1 cellular context compared by ENCODE assay signal in the genomic region with DNA sequence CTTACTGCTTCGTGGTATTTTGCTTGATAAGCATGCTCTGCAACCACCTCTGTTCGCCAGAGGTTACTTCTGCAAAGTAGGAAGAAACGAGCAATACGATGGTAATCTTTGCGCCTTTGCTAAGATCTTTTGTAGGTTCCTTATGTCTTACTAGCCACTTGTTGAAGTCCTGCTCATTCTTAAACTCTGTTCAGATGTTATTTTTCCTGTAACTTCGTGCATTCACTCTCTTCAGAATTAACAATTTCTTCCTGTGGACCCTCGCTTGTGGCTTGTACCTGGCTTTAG.
A peak's percentile ranks its signal among the peaks of the same experiment; 100 is the strongest.
TF ChIP-seq lines count a peak whose summit lies in the region.

No MANE protein-coding gene starts in this region.

TF ChIP-seq in K562, 482 proteins besides CTCF, POLR2A, EP300 and RAD21 (continued from another document and continues in another):
- TF ChIP-seq ZFX (CRISPR knock-in tag; IDR thresholded peaks at IDR 0.05) (no peak), POLR3A (IDR thresholded peaks at IDR 0.05; ENCODE audit: borderline replicate concordance, extremely low read depth, insufficient read depth, insufficient read length) (no peak), GATAD2B (IDR thresholded peaks at IDR 0.05; ENCODE audit: borderline replicate concordance) (no peak), RFX5 (IDR thresholded peaks at IDR 0.05; ENCODE audit: low read depth, low read length) (no peak), ZNF280A (IDR thresholded peaks at IDR 0.05; ENCODE audit: low read depth, partially characterized antibody) (no peak), MXI1 (IDR thresholded peaks at IDR 0.05; ENCODE audit: low read depth, low read length) (no peak), SMARCC2 (IDR thresholded peaks at IDR 0.05; ENCODE audit: low read depth) (no peak), OTX1 (CRISPR knock-in tag; IDR thresholded peaks at IDR 0.05) (no peak), RBFOX2 (IDR thresholded peaks at IDR 0.05; ENCODE audit: low read depth, low read length) (no peak), ZNF764 (CRISPR knock-in tag; IDR thresholded peaks at IDR 0.05; ENCODE audit: low read depth) (no peak), TCF7L2 (IDR thresholded peaks at IDR 0.05; ENCODE audit: low read depth, low read length) (no peak), ZKSCAN1 (IDR thresholded peaks at IDR 0.05; ENCODE audit: low read depth, low read length) (no peak), TFAM (CRISPR knock-in tag; conservative IDR thresholded peaks at IDR 0.05) (no peak), TEAD4 (IDR thresholded peaks at IDR 0.05; ENCODE audit: low read length) (peak; percentile 34; the same call in 1 of the 2 replicates), TEAD4 (CRISPR knock-in tag; IDR thresholded peaks at IDR 0.05; ENCODE audit: borderline replicate concordance) (no peak), USF1 (CRISPR knock-in tag; IDR thresholded peaks at IDR 0.05) (no peak), SMARCB1 (IDR thresholded peaks at IDR 0.05; ENCODE audit: insufficient read length, low read depth) (no peak), CBX3 (IDR thresholded peaks at IDR 0.05; ENCODE audit: borderline replicate concordance in 1 of 2, low read length in 2 of 2) (peak in 1 of 2 experiments; percentile 2; a peak in 1 of 3 replicates), ZNF512 (tag; IDR thresholded peaks at IDR 0.05) (no peak), CHAMP1 (IDR thresholded peaks at IDR 0.05) (no peak), PHTF2 (CRISPR knock-in tag; IDR thresholded peaks at IDR 0.05) (no peak), MTA2 (IDR thresholded peaks at IDR 0.05; ENCODE audit: low read depth) (no peak), GMEB1 (CRISPR knock-in tag; IDR thresholded peaks at IDR 0.05) (no peak), CEBPZ (IDR thresholded peaks at IDR 0.05; ENCODE audit: borderline replicate concordance, low read depth, low read length) (no peak), NCOA4 (IDR thresholded peaks at IDR 0.05; ENCODE audit: partially characterized antibody) (no peak), BRF1 (IDR thresholded peaks at IDR 0.05; ENCODE audit: borderline replicate concordance, extremely low read depth, insufficient read length) (no peak), ZFP36 (IDR thresholded peaks at IDR 0.05; ENCODE audit: low read depth, low read length, partially characterized antibody) (no peak), JUND (IDR thresholded peaks at IDR 0.05; ENCODE audit: borderline replicate concordance, low read depth, low read length) (no peak), JUND (tag; IDR thresholded peaks at IDR 0.05; ENCODE audit: borderline replicate concordance, low read depth, low read length) (no peak), TBP (optimal IDR thresholded peaks at IDR 0.05; ENCODE audit: low read depth, low read length) (no peak), HDAC1 (IDR thresholded peaks at IDR 0.05) (no peak; a peak in 1 of 4 replicates), NR2C2 (CRISPR knock-in tag; IDR thresholded peaks at IDR 0.05) (no peak), NR2C2 (tag; IDR thresholded peaks at IDR 0.05) (no peak; the same call in 1 of the 2 replicates), ZBTB5 (IDR thresholded peaks at IDR 0.05) (no peak), GATA2 (CRISPR knock-in tag; IDR thresholded peaks at IDR 0.05) (peak; percentile 43; the same call in 1 of the 2 replicates), NFYB (IDR thresholded peaks at IDR 0.05; ENCODE audit: extremely low read depth, insufficient read length) (no peak), SUPT5H (IDR thresholded peaks at IDR 0.05) (0 out of 2 replicates have a peak, but pooled peaks have one; percentile 3), RNF2 (IDR thresholded peaks at IDR 0.05) (no peak)
- TF ChIP-seq, protein P1, sequence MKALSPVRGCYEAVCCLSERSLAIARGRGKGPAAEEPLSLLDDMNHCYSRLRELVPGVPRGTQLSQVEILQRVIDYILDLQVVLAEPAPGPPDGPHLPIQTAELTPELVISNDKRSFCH (CRISPR knock-in tag; IDR thresholded peaks at IDR 0.05) = no peak
- TF ChIP-seq, protein P1 (tag; IDR thresholded peaks at IDR 0.05) = no peak
- TF ChIP-seq, protein P2, sequence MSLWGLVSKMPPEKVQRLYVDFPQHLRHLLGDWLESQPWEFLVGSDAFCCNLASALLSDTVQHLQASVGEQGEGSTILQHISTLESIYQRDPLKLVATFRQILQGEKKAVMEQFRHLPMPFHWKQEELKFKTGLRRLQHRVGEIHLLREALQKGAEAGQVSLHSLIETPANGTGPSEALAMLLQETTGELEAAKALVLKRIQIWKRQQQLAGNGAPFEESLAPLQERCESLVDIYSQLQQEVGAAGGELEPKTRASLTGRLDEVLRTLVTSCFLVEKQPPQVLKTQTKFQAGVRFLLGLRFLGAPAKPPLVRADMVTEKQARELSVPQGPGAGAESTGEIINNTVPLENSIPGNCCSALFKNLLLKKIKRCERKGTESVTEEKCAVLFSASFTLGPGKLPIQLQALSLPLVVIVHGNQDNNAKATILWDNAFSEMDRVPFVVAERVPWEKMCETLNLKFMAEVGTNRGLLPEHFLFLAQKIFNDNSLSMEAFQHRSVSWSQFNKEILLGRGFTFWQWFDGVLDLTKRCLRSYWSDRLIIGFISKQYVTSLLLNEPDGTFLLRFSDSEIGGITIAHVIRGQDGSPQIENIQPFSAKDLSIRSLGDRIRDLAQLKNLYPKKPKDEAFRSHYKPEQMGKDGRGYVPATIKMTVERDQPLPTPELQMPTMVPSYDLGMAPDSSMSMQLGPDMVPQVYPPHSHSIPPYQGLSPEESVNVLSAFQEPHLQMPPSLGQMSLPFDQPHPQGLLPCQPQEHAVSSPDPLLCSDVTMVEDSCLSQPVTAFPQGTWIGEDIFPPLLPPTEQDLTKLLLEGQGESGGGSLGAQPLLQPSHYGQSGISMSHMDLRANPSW (CRISPR knock-in tag; IDR thresholded peaks at IDR 0.05) = no peak
- TF ChIP-seq, protein P3, sequence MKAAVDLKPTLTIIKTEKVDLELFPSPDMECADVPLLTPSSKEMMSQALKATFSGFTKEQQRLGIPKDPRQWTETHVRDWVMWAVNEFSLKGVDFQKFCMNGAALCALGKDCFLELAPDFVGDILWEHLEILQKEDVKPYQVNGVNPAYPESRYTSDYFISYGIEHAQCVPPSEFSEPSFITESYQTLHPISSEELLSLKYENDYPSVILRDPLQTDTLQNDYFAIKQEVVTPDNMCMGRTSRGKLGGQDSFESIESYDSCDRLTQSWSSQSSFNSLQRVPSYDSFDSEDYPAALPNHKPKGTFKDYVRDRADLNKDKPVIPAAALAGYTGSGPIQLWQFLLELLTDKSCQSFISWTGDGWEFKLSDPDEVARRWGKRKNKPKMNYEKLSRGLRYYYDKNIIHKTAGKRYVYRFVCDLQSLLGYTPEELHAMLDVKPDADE (conservative IDR thresholded peaks at IDR 0.05; ENCODE audit: control insufficient read depth, low read depth, low read length) = no peak
